ENCODE assay signal across 8 cellular contexts in the genomic region with DNA sequence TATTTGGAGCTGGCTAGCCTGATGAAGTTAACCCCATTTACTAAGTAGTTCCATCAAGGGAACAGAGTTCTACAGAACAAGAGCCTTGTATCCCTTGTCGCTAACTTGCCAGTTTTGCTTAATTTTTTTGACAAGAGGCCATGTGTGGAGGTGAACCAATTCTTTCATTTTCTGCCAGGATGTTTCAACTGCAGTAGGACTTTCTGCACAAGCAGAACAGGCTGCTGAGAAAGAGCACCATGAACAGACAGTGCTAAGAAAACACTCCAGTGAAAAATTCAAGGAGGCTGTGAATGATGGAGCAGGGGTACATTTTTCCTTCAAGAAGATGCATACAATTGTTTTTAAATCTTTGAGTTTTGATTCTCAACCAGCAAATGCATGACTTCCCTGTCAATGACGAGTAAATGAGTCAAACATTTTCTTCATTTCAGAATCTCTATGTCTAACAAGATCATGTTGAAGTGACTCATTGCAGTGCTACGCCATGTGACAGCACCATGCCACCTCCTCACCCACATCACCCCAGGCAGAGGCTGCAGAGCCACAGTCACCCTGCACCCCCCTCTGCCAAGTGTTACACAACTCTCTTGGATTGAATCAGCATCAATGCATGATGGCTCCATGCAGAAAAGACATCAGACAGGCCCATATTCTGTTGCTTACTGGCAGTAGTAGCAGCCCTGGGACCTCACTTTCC.
A peak's percentile ranks its signal among the peaks of the same experiment; 100 is the strongest.
DNase-seq lines count a peak whose midpoint lies in the region; ATAC-seq and TF ChIP-seq lines count a peak whose summit lies in the region.

No MANE protein-coding gene starts in this region.

- POLR2A ChIA-PET in AG04449 (lab: Yijun Ruan, JAX) = no interaction called here

- no peaks in the 10 kb centered on the region for H3K27me3 Mint-ChIP-seq in activated naive CD4-positive, alpha-beta T cell treated with anti-CD3 and anti-CD28 coated beads, Interleukin-2, amount 10 ng/mL, durations not matched to agents 7 days and 5 days

- DNase-seq in AG04449 (ENCODE audit: low read depth, low spot score) (peak; percentile 90), HT1080 (ENCODE audit: low read depth) (peak; percentile 96), iris pigment epithelial cell (ENCODE audit: low read depth) (peak; percentile 61), DMS114 treated with DMSO at 0.1 percent for 48 hours (lab: John Stamatoyannopoulos, UW; ENCODE audit: unreplicated experiment) (no peak)
- DNase-seq in activated naive CD4-positive, alpha-beta T cell treated with anti-CD3 and anti-CD28 coated beads, Interleukin-2, amount 10 ng/mL, durations not matched to agents 7 days and 5 days = peak; percentile 38
- DNase-seq in stimulated activated CD8-positive, alpha-beta memory T cell treated with anti-CD3 and anti-CD28 coated beads, Interleukin-7, amount 100 ng/mL, for 24 hours (ENCODE audit: low read depth) = peak; percentile 55

- H3K4me3 ChIP-seq in AG04449 (ENCODE audit: low read depth, low read length) = no peak overlapping the region

- H3K36me3 Mint-ChIP-seq in activated naive CD4-positive, alpha-beta T cell treated with anti-CD3 and anti-CD28 coated beads, Interleukin-2, amount 10 ng/mL, durations not matched to agents 7 days and 5 days = no peaks in the 10 kb centered on the region

- H3K4me1 Mint-ChIP-seq in activated naive CD4-positive, alpha-beta T cell treated with anti-CD3 and anti-CD28 coated beads, Interleukin-2, amount 10 ng/mL, durations not matched to agents 7 days and 5 days = peaks cover 34% of the 10 kb centered on the region

- H3K9me3 Mint-ChIP-seq in activated naive CD4-positive, alpha-beta T cell treated with anti-CD3 and anti-CD28 coated beads, Interleukin-2, amount 10 ng/mL, durations not matched to agents 7 days and 5 days = no peaks in the 10 kb centered on the region

- no peak overlapping the region for H3K4me3 Mint-ChIP-seq in activated naive CD4-positive, alpha-beta T cell treated with anti-CD3 and anti-CD28 coated beads, Interleukin-2, amount 10 ng/mL, durations not matched to agents 7 days and 5 days

- TF ChIP-seq CTCF in AG04449 (IDR thresholded peaks at IDR 0.05; ENCODE audit: insufficient read depth, low read length, missing control alignments) = no peak

- CTCF ChIA-PET in AG04449 (lab: Yijun Ruan, JAX) = interaction anchor here (1.2 kb wide), 1 partner anchor 18 kb away, joined by 3 read pairs; no protein-coding TSS in a partner anchor
- CTCF ChIA-PET in activated naive CD4-positive, alpha-beta T cell treated with anti-CD3 and anti-CD28 coated beads, Interleukin-2, amount 10 ng/mL, durations not matched to agents 7 days and 5 days (lab: Charles Lee) = no interaction called here

- no peak for ATAC-seq in GM19467 (IDR thresholded peaks at IDR 0.05; ENCODE audit: unreplicated experiment)
- no peak for ATAC-seq in GM18861 (IDR thresholded peaks at IDR 0.05; ENCODE audit: unreplicated experiment)

- peak overlapping the region; percentile 16 for H3K27ac Mint-ChIP-seq in activated naive CD4-positive, alpha-beta T cell treated with anti-CD3 and anti-CD28 coated beads, Interleukin-2, amount 10 ng/mL, durations not matched to agents 7 days and 5 days
